27 cellular contexts compared by ENCODE assay signal in the genomic region with DNA sequence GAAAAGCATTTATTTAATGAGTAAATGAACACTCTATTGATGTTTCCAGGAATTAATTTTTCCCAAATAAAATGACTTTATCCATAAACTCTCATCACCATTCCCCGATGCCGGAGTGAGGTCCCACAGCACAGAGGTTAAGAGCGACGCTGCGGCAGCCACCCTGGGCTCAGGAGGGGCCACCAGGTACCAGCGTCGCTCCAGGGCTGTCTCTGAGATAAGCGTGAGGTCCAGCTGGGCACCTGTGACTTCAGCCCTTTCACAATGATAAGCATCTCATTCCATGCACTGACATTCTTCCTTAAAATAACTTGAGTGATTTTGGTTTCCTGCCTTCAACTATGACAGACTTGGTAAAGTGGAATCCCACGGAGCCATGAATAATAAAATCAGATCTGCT.
"Had no signal": no experiment of that assay in that cellular context is flagged by ENCODE, and none has a peak within 500 bp of the region (broad histone marks: within the 10 kb centered on the region; RNA-seq: fewer than 3 reads in every experiment).

No MANE protein-coding gene starts in this region.

- H3K4me3 ChIP-seq: ascending aorta, breast epithelium, cardiac muscle cell, colonic mucosa, esophagus squamous epithelium, gastroesophageal sphincter had no signal

- H3K4me1 Mint-ChIP-seq: activated CD4-positive, alpha-beta T cell treated with anti-CD3 and anti-CD28 coated beads for 36 hours; activated CD4-positive, alpha-beta T cell treated with anti-CD3 and anti-CD28 coated beads, Interleukin-2, amount 10 ng/mL, durations not matched to agents 24 days and 14 days; activated CD8-positive, alpha-beta memory T cell treated with anti-CD3 and anti-CD28 coated beads, Interleukin-2, amount 10 ng/mL, durations not matched to agents 7 days and 5 days; activated naive CD4-positive, alpha-beta T cell treated with anti-CD3 and anti-CD28 coated beads, Interleukin-2, amount 10 ng/mL, durations not matched to agents 7 days and 5 days; activated naive CD8-positive, alpha-beta T cell treated with anti-CD3 and anti-CD28 coated beads, Interleukin-2, amount 10 ng/mL, durations not matched to agents 7 days and 5 days had no signal

- H3K4me1 ChIP-seq: breast epithelium, colonic mucosa had no signal

- H3K36me3 ChIP-seq: ascending aorta, breast epithelium, cardiac muscle cell, colonic mucosa, esophagus squamous epithelium, gastroesophageal sphincter had no signal

- H3K27ac ChIP-seq: ascending aorta, breast epithelium, cardiac muscle cell, colonic mucosa, epithelial cell of prostate, esophagus squamous epithelium, gastroesophageal sphincter had no signal

- H3K4me3 Mint-ChIP-seq: activated CD4-positive, alpha-beta memory T cell treated with anti-CD3 and anti-CD28 coated beads for 36 hours; activated CD4-positive, alpha-beta T cell treated with anti-CD3 and anti-CD28 coated beads for 36 hours; activated CD4-positive, alpha-beta T cell treated with anti-CD3 and anti-CD28 coated beads, Interleukin-2, amount 10 ng/mL, durations not matched to agents 24 days and 14 days; activated CD8-positive, alpha-beta memory T cell treated with anti-CD3 and anti-CD28 coated beads, Interleukin-2, amount 10 ng/mL, durations not matched to agents 7 days and 5 days; activated CD8-positive, alpha-beta T cell treated with anti-CD3 and anti-CD28 coated beads, Interleukin-2, amount 10 ng/mL, durations not matched to agents 7 days and 5 days; activated naive CD4-positive, alpha-beta T cell treated with anti-CD3 and anti-CD28 coated beads, Interleukin-2, amount 10 ng/mL, durations not matched to agents 7 days and 5 days; activated naive CD8-positive, alpha-beta T cell treated with anti-CD3 and anti-CD28 coated beads, Interleukin-2, amount 10 ng/mL, durations not matched to agents 7 days and 5 days; brain had no signal

- DNase-seq: activated CD4-positive, alpha-beta memory T cell treated with anti-CD3 and anti-CD28 coated beads for 36 hours; activated CD4-positive, alpha-beta T cell treated with anti-CD3 and anti-CD28 coated beads for 36 hours; activated CD4-positive, alpha-beta T cell treated with anti-CD3 and anti-CD28 coated beads, Interleukin-2, amount 10 ng/mL, durations not matched to agents 24 days and 14 days; activated CD4-positive, CD25-positive, alpha-beta regulatory T cell; activated CD4-positive, CD25-positive, alpha-beta regulatory T cell treated with anti-CD3 and anti-CD28 coated beads, Interleukin-2, amount 50 U/mL, for 72 hours; activated CD8-positive, alpha-beta memory T cell treated with anti-CD3 and anti-CD28 coated beads, Interleukin-2, amount 10 ng/mL, durations not matched to agents 7 days and 5 days; activated CD8-positive, alpha-beta memory T cell treated with anti-CD3 and anti-CD28 coated beads, Interleukin-2, amount 50 U/mL, for 4 hours; activated CD8-positive, alpha-beta T cell treated with anti-CD3 and anti-CD28 coated beads, Interleukin-2, amount 10 ng/mL, durations not matched to agents 7 days and 5 days; activated naive CD4-positive, alpha-beta T cell; activated naive CD8-positive, alpha-beta T cell treated with anti-CD3 and anti-CD28 coated beads, Interleukin-2, amount 10 ng/mL, durations not matched to agents 7 days and 5 days; activated T-cell treated with anti-CD3 and anti-CD28 coated beads, Interleukin-2, amount 50 U/mL, for 1 hour; activated T-cell treated with anti-CD3 and anti-CD28 coated beads, Interleukin-2, amount 50 U/mL, for 48 hours; central memory CD4-positive, alpha-beta T cell; cerebellar nuclear complex; colonic mucosa; effector CD8-positive, alpha-beta T cell; esophagus squamous epithelium; foreskin melanocyte; T-helper 2 cell had no signal

- H3K36me3 Mint-ChIP-seq: activated CD4-positive, alpha-beta memory T cell treated with anti-CD3 and anti-CD28 coated beads for 36 hours; activated CD8-positive, alpha-beta memory T cell treated with anti-CD3 and anti-CD28 coated beads, Interleukin-2, amount 10 ng/mL, durations not matched to agents 7 days and 5 days; activated naive CD4-positive, alpha-beta T cell treated with anti-CD3 and anti-CD28 coated beads, Interleukin-2, amount 10 ng/mL, durations not matched to agents 7 days and 5 days; activated naive CD4-positive, alpha-beta T cell treated with anti-CD3 and anti-CD28 coated beads, Interleukin-2, amount 50 U/mL, for 72 hours; activated naive CD8-positive, alpha-beta T cell treated with anti-CD3 and anti-CD28 coated beads, Interleukin-2, amount 10 ng/mL, durations not matched to agents 7 days and 5 days; brain had no signal

- H3K27ac Mint-ChIP-seq: activated CD4-positive, alpha-beta memory T cell treated with anti-CD3 and anti-CD28 coated beads for 36 hours; activated CD4-positive, alpha-beta T cell treated with anti-CD3 and anti-CD28 coated beads for 36 hours; activated CD4-positive, alpha-beta T cell treated with anti-CD3 and anti-CD28 coated beads, Interleukin-2, amount 10 ng/mL, durations not matched to agents 24 days and 14 days; activated CD8-positive, alpha-beta memory T cell treated with anti-CD3 and anti-CD28 coated beads, Interleukin-2, amount 10 ng/mL, durations not matched to agents 7 days and 5 days; activated CD8-positive, alpha-beta T cell treated with anti-CD3 and anti-CD28 coated beads, Interleukin-2, amount 10 ng/mL, durations not matched to agents 7 days and 5 days; activated naive CD4-positive, alpha-beta T cell treated with anti-CD3 and anti-CD28 coated beads, Interleukin-2, amount 10 ng/mL, durations not matched to agents 7 days and 5 days; activated naive CD4-positive, alpha-beta T cell treated with anti-CD3 and anti-CD28 coated beads, Interleukin-2, amount 50 U/mL, for 72 hours; activated naive CD8-positive, alpha-beta T cell treated with anti-CD3 and anti-CD28 coated beads, Interleukin-2, amount 10 ng/mL, durations not matched to agents 7 days and 5 days; brain had no signal

- H3K9me3 Mint-ChIP-seq: activated CD4-positive, alpha-beta memory T cell treated with anti-CD3 and anti-CD28 coated beads for 36 hours; activated CD4-positive, alpha-beta T cell treated with anti-CD3 and anti-CD28 coated beads, Interleukin-2, amount 10 ng/mL, durations not matched to agents 24 days and 14 days; activated naive CD4-positive, alpha-beta T cell treated with anti-CD3 and anti-CD28 coated beads, Interleukin-2, amount 10 ng/mL, durations not matched to agents 7 days and 5 days; activated naive CD4-positive, alpha-beta T cell treated with anti-CD3 and anti-CD28 coated beads, Interleukin-2, amount 50 U/mL, for 72 hours; activated naive CD8-positive, alpha-beta T cell treated with anti-CD3 and anti-CD28 coated beads, Interleukin-2, amount 10 ng/mL, durations not matched to agents 7 days and 5 days had no signal

- H3K27me3 ChIP-seq: ascending aorta, breast epithelium, cardiac muscle cell, colonic mucosa had no signal

- H3K9me3 ChIP-seq: ascending aorta, breast epithelium, colonic mucosa, esophagus squamous epithelium, gastroesophageal sphincter had no signal

- ATAC-seq: activated CD4-positive, alpha-beta T cell treated with anti-CD3 and anti-CD28 coated beads for 36 hours; activated CD8-positive, alpha-beta memory T cell treated with anti-CD3 and anti-CD28 coated beads, Interleukin-2, amount 10 ng/mL, durations not matched to agents 7 days and 5 days; activated CD8-positive, alpha-beta T cell treated with anti-CD3 and anti-CD28 coated beads, Interleukin-2, amount 10 ng/mL, durations not matched to agents 7 days and 5 days; activated naive CD4-positive, alpha-beta T cell treated with anti-CD3 and anti-CD28 coated beads, Interleukin-2, amount 50 U/mL, for 72 hours; gastroesophageal sphincter had no signal
